Comparison of ENCODE assay signal across 7 cellular contexts in genomic region chr7:28626629-28627262, GRCh38.
DNase-seq lines count a peak whose midpoint lies in the region; ATAC-seq and TF ChIP-seq lines count a peak whose summit lies in the region.

No MANE protein-coding gene starts in this region.

- TF ChIP-seq POLR2A in HCT116 (IDR thresholded peaks at IDR 0.05; ENCODE audit: borderline replicate concordance, extremely low read depth, insufficient read depth, insufficient read length): no peak

- no peaks in the 10 kb centered on the region for H3K9me3 Mint-ChIP-seq in neural progenitor cell
- no peaks in the 10 kb centered on the region for H3K9me3 Mint-ChIP-seq in activated CD8-positive, alpha-beta memory T cell treated with anti-CD3 and anti-CD28 coated beads, Interleukin-2, amount 10 ng/mL, durations not matched to agents 7 days and 5 days (ENCODE audit: low read depth)

- TF ChIP-seq CTCF in HCT116 (IDR thresholded peaks at IDR 0.05 in 2 of 3, conservative IDR thresholded peaks at IDR 0.05 in 1 of 3; ENCODE audit: borderline replicate concordance in 1 of 3, insufficient read depth in 1 of 3, low read depth in 2 of 3, low read length in 2 of 3): peak; percentile 48 to 79 (median 77); a peak in 5 of 6 replicates
- peak; percentile 65 for TF ChIP-seq CTCF in OCI-LY3 (IDR thresholded peaks at IDR 0.05; ENCODE audit: low read depth, low read length)
- peak; percentile 76 for TF ChIP-seq CTCF in neural progenitor cell (IDR thresholded peaks at IDR 0.05)

- H3F3A ChIP-seq in neural progenitor cell (ENCODE audit: low read depth): no peaks in the 10 kb centered on the region

- BruUV-seq in HCT116 (replicated peaks; lab: Mats Ljungman, UMichigan): no TSS peak

- H3K4me1 ChIP-seq in HCT116 (ENCODE audit: control insufficient read depth in 1 of 2, insufficient read depth in 2 of 2, low read length in 2 of 2) (peaks cover 3 to 4% of the 10 kb centered on the region in 2 experiments; a peak in 2 of 4 replicates), OCI-LY3 (ENCODE audit: low read length) (no peaks in the 10 kb centered on the region), neural progenitor cell (no peaks in the 10 kb centered on the region)

- H4K20me1 ChIP-seq in HCT116 (ENCODE audit: insufficient read depth): no peaks in the 10 kb centered on the region
- no peaks in the 10 kb centered on the region for H4K20me1 ChIP-seq in OCI-LY3 (ENCODE audit: insufficient read depth, low read length)
- H4K20me1 ChIP-seq in neural progenitor cell (ENCODE audit: low read depth): no peaks in the 10 kb centered on the region

- H3K27me3 ChIP-seq in HCT116 (ENCODE audit: insufficient read depth, low read length): peaks cover 23% of the 10 kb centered on the region
- peaks cover 24% of the 10 kb centered on the region for H3K27me3 ChIP-seq in OCI-LY3 (ENCODE audit: low read depth, low read length)
- no peaks in the 10 kb centered on the region for H3K27me3 ChIP-seq in neural progenitor cell

- peak; percentile 80 for ATAC-seq in HCT116
- no peak for ATAC-seq in GM19023 (IDR thresholded peaks at IDR 0.05; ENCODE audit: unreplicated experiment)
- no peak for ATAC-seq in activated CD8-positive, alpha-beta memory T cell treated with anti-CD3 and anti-CD28 coated beads, Interleukin-2, amount 10 ng/mL, durations not matched to agents 7 days and 5 days

- H3K9me3 ChIP-seq in HCT116 (ENCODE audit: control insufficient read depth in 1 of 2, insufficient read depth in 1 of 2, low read depth in 1 of 2, low read length in 2 of 2): no peaks in the 10 kb centered on the region
- H3K9me3 ChIP-seq in OCI-LY3 (ENCODE audit: insufficient read depth, low read length): no peaks in the 10 kb centered on the region
- no peaks in the 10 kb centered on the region for H3K9me3 ChIP-seq in neural progenitor cell (ENCODE audit: low read depth)

- no peaks in the 10 kb centered on the region for H3K79me2 ChIP-seq in HCT116 (ENCODE audit: insufficient read depth, low read length)
- H3K79me2 ChIP-seq in OCI-LY3 (ENCODE audit: low read length): no peaks in the 10 kb centered on the region
- H3K79me2 ChIP-seq in neural progenitor cell (ENCODE audit: low read depth): no peaks in the 10 kb centered on the region

- POLR2A ChIA-PET in HCT116 (lab: Charles Lee): no interaction called here

- peak; percentile 49 for DNase-seq in Daoy (ENCODE audit: low read depth)
- peak; percentile 40 for DNase-seq in HCT116 (ENCODE audit: low read depth, low spot score)
- DNase-seq in dermis blood vessel endothelial cell: peak; percentile 59
- DNase-seq in neural progenitor cell (ENCODE audit: low spot score): peak; percentile 60
- DNase-seq in activated CD8-positive, alpha-beta memory T cell treated with anti-CD3 and anti-CD28 coated beads, Interleukin-2, amount 10 ng/mL, durations not matched to agents 7 days and 5 days: no peak

- H3K36me3 ChIP-seq in HCT116 (ENCODE audit: control insufficient read depth in 1 of 2, insufficient read depth in 2 of 2, low read length in 2 of 2) (no peaks in the 10 kb centered on the region), OCI-LY3 (replicated peaks; ENCODE audit: low read depth, low read length) (no peaks in the 10 kb centered on the region), neural progenitor cell (no peaks in the 10 kb centered on the region)

- RAD21 ChIA-PET in HCT116 (lab: Charles Lee; ENCODE audit: low non-redundant PET in 1 of 2, low total read pairs in 2 of 2, uncharacterized antibody in 2 of 2, unreplicated experiment in 2 of 2): no interaction called here

- H3K27ac ChIP-seq in HCT116 (ENCODE audit: low read depth, low read length) (no peak overlapping the region), OCI-LY3 (ENCODE audit: low read length) (no peak overlapping the region), neural progenitor cell (no peak overlapping the region)

- TF ChIP-seq RAD21 in HCT116 (IDR thresholded peaks at IDR 0.05; ENCODE audit: low read depth): peak; percentile 54

- no peaks in the 10 kb centered on the region for H3K9me2 ChIP-seq in HCT116 (ENCODE audit: insufficient read depth)

- no peak overlapping the region for H3K27ac Mint-ChIP-seq in neural progenitor cell
- no peak overlapping the region for H3K27ac Mint-ChIP-seq in activated CD8-positive, alpha-beta memory T cell treated with anti-CD3 and anti-CD28 coated beads, Interleukin-2, amount 10 ng/mL, durations not matched to agents 7 days and 5 days

- H3K36me3 Mint-ChIP-seq in neural progenitor cell: no peaks in the 10 kb centered on the region
- no peaks in the 10 kb centered on the region for H3K36me3 Mint-ChIP-seq in activated CD8-positive, alpha-beta memory T cell treated with anti-CD3 and anti-CD28 coated beads, Interleukin-2, amount 10 ng/mL, durations not matched to agents 7 days and 5 days

- H3K9ac ChIP-seq in HCT116 (ENCODE audit: low read length) (no peak overlapping the region), OCI-LY3 (ENCODE audit: low read length) (no peak overlapping the region), neural progenitor cell (no peak overlapping the region)

- H3K4me1 Mint-ChIP-seq in neural progenitor cell: peaks cover 2% of the 10 kb centered on the region
- H3K4me1 Mint-ChIP-seq in activated CD8-positive, alpha-beta memory T cell treated with anti-CD3 and anti-CD28 coated beads, Interleukin-2, amount 10 ng/mL, durations not matched to agents 7 days and 5 days: no peaks in the 10 kb centered on the region

- intact Hi-C loops in HCT116 (cut with micrococcal nuclease): loop anchor here (1.0 to 10.0 kb wide), 4 partner anchors 237 to 1432 kb away; no protein-coding TSS in a partner anchor

- H3K4me3 Mint-ChIP-seq in neural progenitor cell: no peak overlapping the region
- no peak overlapping the region for H3K4me3 Mint-ChIP-seq in activated CD8-positive, alpha-beta memory T cell treated with anti-CD3 and anti-CD28 coated beads, Interleukin-2, amount 10 ng/mL, durations not matched to agents 7 days and 5 days

- peaks cover 8% of the 10 kb centered on the region for H3K27me3 Mint-ChIP-seq in neural progenitor cell (ENCODE audit: insufficient read depth, low read depth)
- H3K27me3 Mint-ChIP-seq in activated CD8-positive, alpha-beta memory T cell treated with anti-CD3 and anti-CD28 coated beads, Interleukin-2, amount 10 ng/mL, durations not matched to agents 7 days and 5 days: no peaks in the 10 kb centered on the region

- H3K4me2 ChIP-seq in HCT116 (ENCODE audit: low read length) (peak overlapping the region; percentile 17; the same call in 1 of the 2 replicates), OCI-LY3 (ENCODE audit: low read length) (no peak overlapping the region), neural progenitor cell (no peak overlapping the region)

- H3K4me3 ChIP-seq in HCT116 (replicated peaks in 1 of 2; ENCODE audit: low read depth in 1 of 2, low read length in 2 of 2): no peak overlapping the region
- no peak overlapping the region for H3K4me3 ChIP-seq in OCI-LY3 (ENCODE audit: low read length)
- no peak overlapping the region for H3K4me3 ChIP-seq in neural progenitor cell

- H2AFZ ChIP-seq in HCT116 (ENCODE audit: low read depth, low read length, poor library complexity, severe bottlenecking) (peak overlapping the region; percentile 78), OCI-LY3 (ENCODE audit: low read depth, low read length) (no peak overlapping the region), neural progenitor cell (replicated peaks) (no peak overlapping the region)

- CTCF ChIA-PET in HCT116 (lab: Charles Lee): interaction anchor here (0.7 to 1.7 kb wide), 5 partner anchors 27 to 330 kb away, joined by 3 to 6 read pairs (median 4); no protein-coding TSS in a partner anchor
- CTCF ChIA-PET in activated CD8-positive, alpha-beta memory T cell treated with anti-CD3 and anti-CD28 coated beads, Interleukin-2, amount 10 ng/mL, durations not matched to agents 7 days and 5 days (lab: Charles Lee): interaction anchor here (0.6 kb wide), 1 partner anchor 34 kb away, joined by 3 read pairs; no protein-coding TSS in a partner anchor

TF ChIP-seq in HCT116, 20 proteins besides CTCF, POLR2A, EP300 and RAD21:
- no peak for TF ChIP-seq EZH2phosphoT487 (IDR thresholded peaks at IDR 0.05; ENCODE audit: borderline replicate concordance)
